In the genomic region with DNA sequence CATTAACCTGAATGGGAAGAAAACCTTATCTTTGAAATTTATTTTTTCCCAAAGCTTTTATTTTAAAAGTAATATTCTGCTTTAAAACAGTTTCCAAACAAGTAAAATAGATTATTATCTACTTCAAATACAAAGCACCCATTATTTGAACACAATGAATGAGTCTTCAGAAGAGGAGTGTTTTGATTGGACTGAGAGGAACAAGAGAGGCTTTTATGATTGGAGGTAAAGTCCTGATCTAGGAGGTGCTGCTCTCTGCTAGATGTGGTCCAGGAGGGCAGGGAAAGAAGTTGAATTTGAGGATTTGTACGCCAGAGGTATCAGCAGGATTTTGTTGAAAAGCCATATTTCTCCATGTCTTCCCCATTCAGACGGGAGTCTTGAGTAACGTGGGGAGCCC, we compare ENCODE assay signal across 35 cellular contexts.
"Had no signal": no experiment of that assay in that cellular context is flagged by ENCODE, and none has a peak within 500 bp of the region (broad histone marks: within the 10 kb centered on the region; RNA-seq: fewer than 3 reads in every experiment).

No MANE protein-coding gene starts in this region.

- H3K9me3 Mint-ChIP-seq: memory B cell; neural crest cell; stimulated activated naive CD8-positive, alpha-beta T cell treated with anti-CD3 and anti-CD28 coated beads, Interleukin-15, amount 100 ng/mL, for 72 hours had no signal

- H3K4me3 Mint-ChIP-seq: central memory CD8-positive, alpha-beta T cell; dendritic cell treated with granulocyte-macrophage colony-stimulating factor and Interleukin-4, amounts not matched to agents 40 ng/mL and 50 ng/mL, for 4 days; effector memory CD8-positive, alpha-beta T cell; memory B cell; naive B cell; natural killer cell treated with Interleukin-12 subunit alpha and Interleukin-12 subunit beta and Interleukin-15 and Interleukin-18, amount 100 ng/mL, for 72 hours; neural crest cell; stimulated activated naive CD8-positive, alpha-beta T cell treated with anti-CD3 and anti-CD28 coated beads, Interleukin-15, amount 100 ng/mL, for 72 hours had no signal

- FAIRE-seq: endometrium, pancreas, urothelium cell line had no signal

- H3K36me3 Mint-ChIP-seq: memory B cell; naive B cell; natural killer cell treated with Interleukin-12 subunit alpha and Interleukin-12 subunit beta and Interleukin-15 and Interleukin-18, amount 100 ng/mL, for 72 hours had no signal

- H3K4me3 ChIP-seq: colonic mucosa, esophagus squamous epithelium, gastrocnemius medialis, heart left ventricle, hepatocyte, lower lobe of right lung, mucosa of descending colon, pancreas, right atrium auricular region, smooth muscle cell, thoracic aorta, tibial nerve, upper lobe of left lung had no signal

- DNase-seq: colonic mucosa; effector memory CD8-positive, alpha-beta T cell; erythroblast; esophagus squamous epithelium; gastrocnemius medialis; heart left ventricle; islet precursor cell; kidney glomerular epithelial cell; left ventricle myocardium superior; lower lobe of right lung; mucosa of descending colon; naive B cell; pancreas; stimulated activated CD4-positive, alpha-beta T cell treated with anti-CD3 and anti-CD28 coated beads, Interleukin-12 subunit alpha, Interleukin-12 subunit beta, amount 100 ng/mL, for 4 hours; stimulated activated CD4-positive, alpha-beta T cell treated with anti-CD3 and anti-CD28 coated beads, Interleukin-1b, Interleukin-23, amount 100 ng/mL, for 48 hours; stimulated activated CD4-positive, alpha-beta T cell treated with anti-CD3 and anti-CD28 coated beads, Interleukin-4, amount 100 ng/mL, for 1 hour; stimulated activated CD8-positive, alpha-beta memory T cell treated with anti-CD3 and anti-CD28 coated beads, Interleukin-4, amount 100 ng/mL, for 48 hours; stimulated activated naive CD4-positive, alpha-beta T cell; stimulated activated naive CD8-positive, alpha-beta T cell treated with anti-CD3 and anti-CD28 coated beads, Interleukin-15, amount 100 ng/mL, for 72 hours; upper lobe of left lung had no signal

- H3K27ac ChIP-seq: colonic mucosa, esophagus squamous epithelium, gastrocnemius medialis, heart left ventricle, hepatocyte, lower lobe of right lung, neutrophil, pancreas, right atrium auricular region, thoracic aorta, tibial nerve, upper lobe of left lung had no signal

- H3K9me3 ChIP-seq: colonic mucosa, gastrocnemius medialis, heart left ventricle, lower lobe of right lung, mucosa of descending colon, neutrophil, pancreas, right atrium auricular region, thoracic aorta, tibial nerve, upper lobe of left lung had no signal

- H3K27ac Mint-ChIP-seq: dendritic cell treated with granulocyte-macrophage colony-stimulating factor and Interleukin-4, amounts not matched to agents 40 ng/mL and 50 ng/mL, for 4 days; effector memory CD8-positive, alpha-beta T cell; memory B cell; naive B cell; natural killer cell treated with Interleukin-12 subunit alpha and Interleukin-12 subunit beta and Interleukin-15 and Interleukin-18, amount 100 ng/mL, for 72 hours; progenitor cell of endocrine pancreas; stimulated activated naive CD8-positive, alpha-beta T cell treated with anti-CD3 and anti-CD28 coated beads, Interleukin-15, amount 100 ng/mL, for 72 hours had no signal

- ATAC-seq: effector memory CD8-positive, alpha-beta T cell; gastrocnemius medialis; heart left ventricle; left ventricle myocardium superior; lower lobe of right lung; mucosa of descending colon; natural killer cell treated with Interleukin-12 subunit alpha and Interleukin-12 subunit beta and Interleukin-15 and Interleukin-18, amount 100 ng/mL, for 72 hours; pancreas; sciatic nerve; stimulated activated naive CD8-positive, alpha-beta T cell treated with anti-CD3 and anti-CD28 coated beads, Interleukin-15, amount 100 ng/mL, for 72 hours had no signal

- H3K27me3 Mint-ChIP-seq: central memory CD8-positive, alpha-beta T cell; dendritic cell treated with granulocyte-macrophage colony-stimulating factor and Interleukin-4, amounts not matched to agents 40 ng/mL and 50 ng/mL, for 4 days; effector memory CD8-positive, alpha-beta T cell; memory B cell; naive B cell; natural killer cell treated with Interleukin-12 subunit alpha and Interleukin-12 subunit beta and Interleukin-15 and Interleukin-18, amount 100 ng/mL, for 72 hours; progenitor cell of endocrine pancreas; stimulated activated naive CD8-positive, alpha-beta T cell treated with anti-CD3 and anti-CD28 coated beads, Interleukin-15, amount 100 ng/mL, for 72 hours had no signal

- H3K36me3 ChIP-seq: colonic mucosa, esophagus squamous epithelium, gastrocnemius medialis, heart left ventricle, lower lobe of right lung, neutrophil, pancreas, right atrium auricular region, thoracic aorta, tibial nerve, upper lobe of left lung had no signal

- H3K4me1 ChIP-seq: colonic mucosa, esophagus squamous epithelium, gastrocnemius medialis, heart left ventricle, lower lobe of right lung, pancreas, right atrium auricular region, tibial nerve, upper lobe of left lung had no signal

- H3K4me1 Mint-ChIP-seq: central memory CD8-positive, alpha-beta T cell; memory B cell; naive B cell; neural crest cell; stimulated activated naive CD8-positive, alpha-beta T cell treated with anti-CD3 and anti-CD28 coated beads, Interleukin-15, amount 100 ng/mL, for 72 hours had no signal

- H3K27me3 ChIP-seq: colonic mucosa, esophagus squamous epithelium, gastrocnemius medialis, heart left ventricle, hepatocyte, neutrophil, pancreas, right atrium auricular region, tibial nerve, upper lobe of left lung had no signal
